ENCODE assay signal across 17 cellular contexts in genomic region chr2:20113004-20113796, GRCh38.
"Had no signal": no experiment of that assay in that cellular context is flagged by ENCODE, and none has a peak within 500 bp of the region (broad histone marks: within the 10 kb centered on the region; RNA-seq: fewer than 3 reads in every experiment).

No MANE protein-coding gene starts in this region.

- DNase-seq: activated CD4-positive, alpha-beta T cell treated with anti-CD3 and anti-CD28 coated beads, Interleukin-2, amount 10 ng/mL, durations not matched to agents 24 days and 14 days; activated CD8-positive, alpha-beta memory T cell treated with anti-CD3 and anti-CD28 coated beads, Interleukin-2, amount 50 U/mL, for 4 hours; activated naive CD4-positive, alpha-beta T cell treated with anti-CD3 and anti-CD28 coated beads for 36 hours; activated naive CD8-positive, alpha-beta T cell treated with anti-CD3 and anti-CD28 coated beads, Interleukin-2, amount 50 U/mL, for 24 hours; activated T-cell treated with anti-CD3 and anti-CD28 coated beads, Interleukin-2, amount 50 U/mL, for 4 hours; aorta; erythroblast; gastrocnemius medialis; head of caudate nucleus; T1000 had no signal

- H3K27ac Mint-ChIP-seq: activated CD4-positive, alpha-beta T cell treated with anti-CD3 and anti-CD28 coated beads, Interleukin-2, amount 10 ng/mL, durations not matched to agents 24 days and 14 days; activated naive CD4-positive, alpha-beta T cell treated with anti-CD3 and anti-CD28 coated beads for 36 hours; activated naive CD8-positive, alpha-beta T cell treated with anti-CD3 and anti-CD28 coated beads, Interleukin-2, amount 50 U/mL, for 24 hours; stimulated activated naive CD8-positive, alpha-beta T cell treated with anti-CD3 and anti-CD28 coated beads, Interleukin-15, Interleukin-2, amounts not matched to agents 100 ng/mL and 50 ng/mL, for 24 hours had no signal

- H3K9me3 Mint-ChIP-seq: activated CD4-positive, alpha-beta T cell treated with anti-CD3 and anti-CD28 coated beads, Interleukin-2, amount 10 ng/mL, durations not matched to agents 24 days and 14 days; activated naive CD8-positive, alpha-beta T cell treated with anti-CD3 and anti-CD28 coated beads, Interleukin-2, amount 50 U/mL, for 24 hours; neural crest cell; stimulated activated naive CD8-positive, alpha-beta T cell treated with anti-CD3 and anti-CD28 coated beads, Interleukin-15, Interleukin-2, amounts not matched to agents 100 ng/mL and 50 ng/mL, for 24 hours had no signal

- H3K4me3 Mint-ChIP-seq: activated CD4-positive, alpha-beta T cell treated with anti-CD3 and anti-CD28 coated beads, Interleukin-2, amount 10 ng/mL, durations not matched to agents 24 days and 14 days; activated naive CD4-positive, alpha-beta T cell treated with anti-CD3 and anti-CD28 coated beads for 36 hours; activated naive CD8-positive, alpha-beta T cell treated with anti-CD3 and anti-CD28 coated beads, Interleukin-2, amount 50 U/mL, for 24 hours; activated T-cell treated with anti-CD3 and anti-CD28 coated beads, Interleukin-2, amount 50 U/mL, for 4 hours; neural crest cell; stimulated activated naive CD8-positive, alpha-beta T cell treated with anti-CD3 and anti-CD28 coated beads, Interleukin-15, Interleukin-2, amounts not matched to agents 100 ng/mL and 50 ng/mL, for 24 hours had no signal

- H3K27me3 ChIP-seq: gastrocnemius medialis, right atrium auricular region, upper lobe of left lung had no signal

- H3K36me3 ChIP-seq: gastrocnemius medialis, prostate gland, right atrium auricular region, upper lobe of left lung had no signal

- H3K27ac ChIP-seq: coronary artery, gastrocnemius medialis, prostate gland, right atrium auricular region, upper lobe of left lung had no signal

- H3K9me3 ChIP-seq: gastrocnemius medialis, prostate gland, right atrium auricular region had no signal

- H3K4me1 ChIP-seq: gastrocnemius medialis, prostate gland, right atrium auricular region, upper lobe of left lung had no signal

- H3K4me1 Mint-ChIP-seq: activated CD4-positive, alpha-beta T cell treated with anti-CD3 and anti-CD28 coated beads, Interleukin-2, amount 10 ng/mL, durations not matched to agents 24 days and 14 days; activated naive CD8-positive, alpha-beta T cell treated with anti-CD3 and anti-CD28 coated beads, Interleukin-2, amount 50 U/mL, for 24 hours; neural crest cell had no signal

- ATAC-seq: activated naive CD8-positive, alpha-beta T cell treated with anti-CD3 and anti-CD28 coated beads, Interleukin-2, amount 50 U/mL, for 24 hours; activated T-cell treated with anti-CD3 and anti-CD28 coated beads, Interleukin-2, amount 50 U/mL, for 4 hours; gastrocnemius medialis had no signal

- H3K4me3 ChIP-seq: coronary artery, gastrocnemius medialis, lung, prostate gland, right atrium auricular region, upper lobe of left lung had no signal
